ENCODE assay signal across 12 cellular contexts in genomic region chr9:75181748-75182147, GRCh38.
DNase-seq lines count a peak whose midpoint lies in the region; ATAC-seq, FAIRE-seq and TF ChIP-seq lines count a peak whose summit lies in the region.
"Had no signal": no experiment of that assay in that cellular context is flagged by ENCODE, and none has a peak within 500 bp of the region (broad histone marks: within the 10 kb centered on the region; RNA-seq: fewer than 3 reads in every experiment).

No MANE protein-coding gene starts in this region.

- no peak overlapping the region for H3K18ac ChIP-seq in IMR-90 (ENCODE audit: low read depth, low read length)

- in situ Hi-C loops in Caki2 (cut with HindIII; ENCODE audit: low pct_unique_long_range_greater_than_20kb, low sequenced_read_pairs) (no loop called here), IMR-90 (cut with MboI; ENCODE audit: low sequenced_read_pairs) (no loop called here), HepG2 (cut with HindIII; ENCODE audit: extremely low pct_ligation_motif_present, low pct_unique_long_range_greater_than_20kb) (no loop called here)

- no TSS peak for BruUV-seq in IMR-90 (replicated peaks; lab: Mats Ljungman, UMichigan)
- no TSS peak for BruUV-seq in HepG2 (replicated peaks; lab: Mats Ljungman, UMichigan)

- H3K4me1 Mint-ChIP-seq in neural progenitor cell, result no peaks in the 10 kb centered on the region
- H3K4me1 Mint-ChIP-seq: brain had no signal

- no peak overlapping the region for H2AFZ ChIP-seq in IMR-90 (replicated peaks; ENCODE audit: low read length, poor library complexity)
- no peak overlapping the region for H2AFZ ChIP-seq in HepG2 (ENCODE audit: low read length)
- no peak overlapping the region for H2AFZ ChIP-seq in neural progenitor cell (replicated peaks)

- no peak overlapping the region for H2BK20ac ChIP-seq in IMR-90 (ENCODE audit: low read depth, low read length)

- H3K36me3 ChIP-seq in IMR-90 (ENCODE audit: control insufficient read depth, insufficient read depth, low read length), result no peaks in the 10 kb centered on the region
- H3K36me3 ChIP-seq in HepG2 (replicated peaks in 1 of 2; ENCODE audit: control insufficient read depth in 1 of 2, insufficient read depth in 2 of 2, low read length in 2 of 2), result no peaks in the 10 kb centered on the region
- H3K36me3 ChIP-seq in neural progenitor cell, result no peaks in the 10 kb centered on the region
- H3K36me3 ChIP-seq: prostate gland had no signal

- intact Hi-C loops in IMR-90 (cut with micrococcal nuclease) (no loop called here), HepG2 (cut with micrococcal nuclease; ENCODE audit: unreplicated experiment) (loop anchor here (5.0 kb wide), 1 partner anchor 94 kb away; the partner anchor contains the start of genes NMRK1 and OSTF1)

- H3K79me1 ChIP-seq in IMR-90 (ENCODE audit: low read depth in 1 of 2, low read length in 2 of 2), result no peaks in the 10 kb centered on the region

- H3K9ac ChIP-seq in IMR-90 (ENCODE audit: low read depth, low read length) (no peak overlapping the region), HepG2 (ENCODE audit: insufficient read depth, low read depth, low read length) (no peak overlapping the region), neural progenitor cell (no peak overlapping the region)

- no peak overlapping the region for H3K27ac Mint-ChIP-seq in neural progenitor cell
- H3K27ac Mint-ChIP-seq: activated T-cell treated with anti-CD3 and anti-CD28 coated beads, Interleukin-2, amount 50 U/mL, for 72 hours; brain had no signal

- no peak overlapping the region for H4K91ac ChIP-seq in IMR-90 (ENCODE audit: insufficient read depth, low read depth, low read length)

- H3K27ac ChIP-seq in IMR-90 (ENCODE audit: insufficient read depth, low read length) (no peak overlapping the region), HepG2 (ENCODE audit: extremely low read length, insufficient read depth, low read length) (no peak overlapping the region), neural progenitor cell (no peak overlapping the region)
- H3K27ac ChIP-seq: prostate gland had no signal

- TF ChIP-seq RAD21 in IMR-90 (IDR thresholded peaks at IDR 0.05; ENCODE audit: low read length), result no peak
- no peak for TF ChIP-seq RAD21 in HepG2 (CRISPR knock-in tag; IDR thresholded peaks at IDR 0.05)

- H3F3A ChIP-seq in neural progenitor cell (ENCODE audit: low read depth), result no peaks in the 10 kb centered on the region

- POLR2A ChIA-PET in IMR-90 (lab: Charles Lee; ENCODE audit: unreplicated experiment) (no interaction called here), HepG2 (lab: Yijun Ruan, JAX) (no interaction called here)

- no CpG with 5 or more reads among the region's 1 CpG for WGBS in IMR-90 (ENCODE audit: extremely low coverage in 2 of 2, insufficient read length in 1 of 2), 2 experiments
- 0% methylated on average over 1 of the region's 1 CpG for WGBS in HepG2 (ENCODE audit: low lambda C conversion rate)

- no peak overlapping the region for H2BK15ac ChIP-seq in IMR-90 (ENCODE audit: low read depth, low read length)

- peaks cover 5% of the 10 kb centered on the region for H3K9me3 Mint-ChIP-seq in neural progenitor cell
- H3K9me3 Mint-ChIP-seq: activated T-cell treated with anti-CD3 and anti-CD28 coated beads, Interleukin-2, amount 50 U/mL, for 72 hours had no signal

- no peak overlapping the region for H2BK5ac ChIP-seq in IMR-90 (ENCODE audit: low read depth, low read length, poor library complexity, severe bottlenecking)

- no peak overlapping the region for H3K4me3 Mint-ChIP-seq in neural progenitor cell
- H3K4me3 Mint-ChIP-seq: activated T-cell treated with anti-CD3 and anti-CD28 coated beads, Interleukin-2, amount 50 U/mL, for 72 hours; brain had no signal

- ATAC-seq in IMR-90 (ENCODE audit: low read depth) (peak; percentile 53), HepG2 (no peak), GM19452 (IDR thresholded peaks at IDR 0.05; ENCODE audit: unreplicated experiment) (no peak)

- peak; percentile 22 for DNase-seq in Caki2 (ENCODE audit: low read depth)
- peak; percentile 66 for DNase-seq in IMR-90
- DNase-seq in astrocyte of the hippocampus (ENCODE audit: low read depth, low spot score), result peak; percentile 27
- DNase-seq in glomerular visceral epithelial cell (ENCODE audit: extremely low spot score), result peak; percentile 17
- DNase-seq in HepG2 (ENCODE audit: low spot score), result no peak
- no peak for DNase-seq in neural progenitor cell (ENCODE audit: low spot score)
- no peak for DNase-seq in DMS 273 treated with DMSO at 0.1 percent for 48 hours (lab: John Stamatoyannopoulos, UW)
- DNase-seq: activated T-cell treated with anti-CD3 and anti-CD28 coated beads, Interleukin-2, amount 50 U/mL, for 72 hours; Kasumi-1 had no signal

- no peak overlapping the region for H2BK120ac ChIP-seq in IMR-90 (ENCODE audit: low read depth, low read length)

- H2AK9ac ChIP-seq in IMR-90 (replicated peaks; ENCODE audit: low read depth, low read length, poor library complexity), result no peak overlapping the region

- H4K20me1 ChIP-seq in IMR-90 (ENCODE audit: insufficient read depth, low read length) (no peaks in the 10 kb centered on the region), HepG2 (ENCODE audit: insufficient read depth, low read length) (no peaks in the 10 kb centered on the region), neural progenitor cell (ENCODE audit: low read depth) (no peaks in the 10 kb centered on the region)

- H3K27me3 ChIP-seq in IMR-90 (ENCODE audit: control insufficient read depth, insufficient read depth, low read length) (no peaks in the 10 kb centered on the region), HepG2 (ENCODE audit: control insufficient read depth in 1 of 2, insufficient read depth in 2 of 2, low read length in 2 of 2) (no peaks in the 10 kb centered on the region), neural progenitor cell (no peaks in the 10 kb centered on the region)

- H4K5ac ChIP-seq in IMR-90 (ENCODE audit: low read depth, low read length), result no peak overlapping the region

- no peak overlapping the region for H3K4me3 ChIP-seq in IMR-90 (ENCODE audit: insufficient read depth, low read depth, low read length)
- no peak overlapping the region for H3K4me3 ChIP-seq in HepG2 (replicated peaks in 1 of 3; ENCODE audit: insufficient read depth in 1 of 3, low read depth in 2 of 3, low read length in 3 of 3)
- no peak overlapping the region for H3K4me3 ChIP-seq in neural progenitor cell
- H3K4me3 ChIP-seq: prostate gland had no signal

- no peak overlapping the region for H3K56ac ChIP-seq in IMR-90 (ENCODE audit: extremely low read depth, insufficient read depth, low read length)

- H2AK5ac ChIP-seq in IMR-90 (ENCODE audit: low read depth, low read length), result no peak overlapping the region

- 0 out of 2 replicates have a peak, but pooled peaks cover 2% of the 10 kb centered on the region for H3K9me1 ChIP-seq in IMR-90 (ENCODE audit: insufficient read depth, low read length)

- dilution Hi-C loops in IMR-90 (cut with HindIII; ENCODE audit: low sequenced_read_pairs, unreplicated experiment), result no loop called here

- H3K4me1 ChIP-seq in IMR-90 (ENCODE audit: control insufficient read depth, insufficient read depth, low read length), result no peaks in the 10 kb centered on the region
- H3K4me1 ChIP-seq in HepG2 (ENCODE audit: insufficient read depth, low read length), result no peaks in the 10 kb centered on the region
- H3K4me1 ChIP-seq in neural progenitor cell, result no peaks in the 10 kb centered on the region
- H3K4me1 ChIP-seq: prostate gland had no signal

- no peaks in the 10 kb centered on the region for H3K36me3 Mint-ChIP-seq in neural progenitor cell
- H3K36me3 Mint-ChIP-seq: brain had no signal

- H3K4ac ChIP-seq in IMR-90 (ENCODE audit: low read depth, low read length), result no peak overlapping the region

- CTCF ChIA-PET in IMR-90 (lab: Yijun Ruan, JAX) (interaction anchor here (1.0 kb wide), 2 partner anchors 10 to 408 kb away, joined by 3 to 6 read pairs; no protein-coding TSS in a partner anchor), HepG2 (lab: Yijun Ruan, JAX; ENCODE audit: low intra/inter-chr PET ratio, low total read pairs) (no interaction called here)

- no peak for FAIRE-seq in HepG2 (lab: Jason Lieb, UNC)

- H3K79me2 ChIP-seq in HepG2 (ENCODE audit: insufficient read depth, low read length) (no peaks in the 10 kb centered on the region), neural progenitor cell (ENCODE audit: low read depth) (no peaks in the 10 kb centered on the region)

- no peaks in the 10 kb centered on the region for H3K9me3 ChIP-seq in IMR-90 (ENCODE audit: control insufficient read depth, insufficient read depth, low read length)
- no peaks in the 10 kb centered on the region for H3K9me3 ChIP-seq in HepG2 (ENCODE audit: low read length)
- no peaks in the 10 kb centered on the region for H3K9me3 ChIP-seq in neural progenitor cell (ENCODE audit: low read depth)
- H3K9me3 ChIP-seq: prostate gland had no signal

- TF ChIP-seq EP300 in HepG2 (IDR thresholded peaks at IDR 0.05; ENCODE audit: low read depth in 2 of 2, low read length in 2 of 2), result no peak
- no peak for TF ChIP-seq EP300 in HepG2 (CRISPR knock-in tag; IDR thresholded peaks at IDR 0.05; ENCODE audit: borderline replicate concordance)

- no peak overlapping the region for H3K14ac ChIP-seq in IMR-90 (replicated peaks; ENCODE audit: low read depth, low read length)

- H4K8ac ChIP-seq in IMR-90 (ENCODE audit: low read depth in 2 of 2, low read length in 2 of 2), result no peak overlapping the region

- H3K4me2 ChIP-seq in IMR-90 (ENCODE audit: low read depth, low read length), result no peak overlapping the region
- no peak overlapping the region for H3K4me2 ChIP-seq in HepG2 (ENCODE audit: low read depth, low read length)
- H3K4me2 ChIP-seq in neural progenitor cell, result no peak overlapping the region

- TF ChIP-seq CTCF in IMR-90 (conservative IDR thresholded peaks at IDR 0.05; ENCODE audit: low read depth, low read length) (no peak), HepG2 (CRISPR knock-in tag; IDR thresholded peaks at IDR 0.05) (no peak), neural progenitor cell (IDR thresholded peaks at IDR 0.05) (no peak)

- no peak for TF ChIP-seq POLR2A in IMR-90 (IDR thresholded peaks at IDR 0.05; ENCODE audit: low read depth, low read length)
- TF ChIP-seq POLR2A in HepG2 (IDR thresholded peaks at IDR 0.05; ENCODE audit: insufficient read depth in 1 of 2, low read depth in 2 of 2, low read length in 2 of 2), result no peak

- H3K23ac ChIP-seq in IMR-90 (ENCODE audit: low read depth, low read length), result no peak overlapping the region

- no peaks in the 10 kb centered on the region for H3K27me3 Mint-ChIP-seq in neural progenitor cell (ENCODE audit: insufficient read depth, low read depth)

TF ChIP-seq in IMR-90, 13 proteins besides CTCF, POLR2A, EP300 and RAD21:
- no peak for TF ChIP-seq CEBPB (IDR thresholded peaks at IDR 0.05; ENCODE audit: low read depth, low read length)
- no peak for TF ChIP-seq CHD1 (IDR thresholded peaks at IDR 0.05; ENCODE audit: low read depth, low read length)
- no peak for TF ChIP-seq MXI1 (IDR thresholded peaks at IDR 0.05; ENCODE audit: borderline replicate concordance, low read depth, low read length)

TF ChIP-seq in HepG2, 621 proteins besides CTCF, POLR2A, EP300 and RAD21 (continues in another document):
- no peak for TF ChIP-seq HIVEP1 (CRISPR knock-in tag; IDR thresholded peaks at IDR 0.05)
- TF ChIP-seq ATRX (CRISPR knock-in tag; IDR thresholded peaks at IDR 0.05; ENCODE audit: borderline replicate concordance), result no peak
- no peak for TF ChIP-seq ZNF451 (CRISPR knock-in tag; IDR thresholded peaks at IDR 0.05)

Comparison
In these comparisons a context has a peak if more than half of its experiments do, and no peak if none do; other contexts are left out.
1. DNase-seq: peak in Caki2 (single experiment), IMR-90 (single experiment), astrocyte of the hippocampus (single experiment) and glomerular visceral epithelial cell (single experiment); none in HepG2 (single experiment), neural progenitor cell (single experiment) and DMS 273 treated with DMSO at 0.1 percent for 48 hours (single experiment).